In genomic region chr3:185586644-185586964, GRCh38 we compare ENCODE assay signal across 8 cellular contexts. TPM values are rescaled to one million over a fixed set of nuclear protein-coding genes. Genes with fewer than 3 reads are reported as not detected.
DNase-seq lines count a peak whose midpoint lies in the region; ATAC-seq, FAIRE-seq and TF ChIP-seq lines count a peak whose summit lies in the region.

No MANE protein-coding gene starts in this region.

- H3K27me3 ChIP-seq in MG63: no peaks in the 10 kb centered on the region
- H3K27me3 ChIP-seq in mucosa of stomach (ENCODE audit: control insufficient read depth, insufficient read depth, low read length): no peaks in the 10 kb centered on the region

- H3K36me3 ChIP-seq in MG63 (peaks cover 7% of the 10 kb centered on the region), mucosa of stomach (ENCODE audit: control insufficient read depth, insufficient read depth, low read length) (no peaks in the 10 kb centered on the region)

- no peak for FAIRE-seq in GM12891 (lab: Jason Lieb, UNC)

- H3K9me3 ChIP-seq in MG63 (no peaks in the 10 kb centered on the region), mucosa of stomach (ENCODE audit: control insufficient read depth, low read length) (no peaks in the 10 kb centered on the region)

- peak overlapping the region; percentile 97 for H3K4me3 ChIP-seq in MG63
- peak overlapping the region; percentile 95 to 98 for H3K4me3 ChIP-seq in cardiac fibroblast (replicated peaks in 1 of 2; ENCODE audit: low read depth in 2 of 2, low read length in 2 of 2)
- H3K4me3 ChIP-seq in mucosa of stomach (ENCODE audit: low read length): peak overlapping the region; percentile 91

- H3K4me1 ChIP-seq in mucosa of stomach (ENCODE audit: control insufficient read depth, insufficient read depth, low read length): peaks cover 17% of the 10 kb centered on the region

- no peak for TF ChIP-seq CTCF in cardiac fibroblast (IDR thresholded peaks at IDR 0.05; ENCODE audit: low read depth, low read length)

- no peak for TF ChIP-seq POLR2A in GM12891 (IDR thresholded peaks at IDR 0.05; ENCODE audit: low read depth, low read length)

- DNase-seq in CMK (ENCODE audit: low read depth): peak; percentile 32
- no peak for DNase-seq in MG63
- DNase-seq in cardiac fibroblast (ENCODE audit: low read depth in 2 of 2): no peak
- no peak for DNase-seq in T-helper 9 cell
- DNase-seq in GM12891 (ENCODE audit: insufficient read length, low spot score): no peak

- peak overlapping the region; percentile 95 for H3K9ac ChIP-seq in mucosa of stomach (ENCODE audit: low read length)

- no peak for ATAC-seq in HG03175 (IDR thresholded peaks at IDR 0.05; ENCODE audit: unreplicated experiment)
- ATAC-seq in GM18907 (IDR thresholded peaks at IDR 0.05; ENCODE audit: unreplicated experiment): no peak

TF ChIP-seq in GM12891, 5 proteins besides CTCF, POLR2A, EP300 and RAD21:
- no peak for TF ChIP-seq POLR2AphosphoS5 (IDR thresholded peaks at IDR 0.05; ENCODE audit: low read depth, low read length)
- no peak for TF ChIP-seq POU2F2 (IDR thresholded peaks at IDR 0.05; ENCODE audit: low read depth, low read length)
- no peak for TF ChIP-seq PAX5 (IDR thresholded peaks at IDR 0.05; ENCODE audit: insufficient read depth, low read length, severe bottlenecking)
- TF ChIP-seq TAF1 (IDR thresholded peaks at IDR 0.05; ENCODE audit: low read depth, low read length): no peak
- TF ChIP-seq SPI1 (IDR thresholded peaks at IDR 0.05; ENCODE audit: low read depth, low read length): no peak

RNA-seq across cellular contexts. Expression of gene SENP2, which starts 0.5 kb away (rescaled TPM):
- total RNA-seq in MG63 (2014; rRNA removed; shearing (Covaris generic); ENCODE audit: low replicate concordance): 30.5 and 103 TPM in 2 replicates
- 15.7 TPM for polyA plus RNA-seq in GM12891 (2012; ENCODE audit: low read depth, missing spikeins)

RNA-seq across cellular contexts. Expression of gene LIPH, which starts 34.2 kb away (rescaled TPM):
- total RNA-seq in MG63 (2014; rRNA removed; shearing (Covaris generic); ENCODE audit: low replicate concordance): not detected in 2 replicates
- 1.1 TPM for polyA plus RNA-seq in GM12891 (2012; ENCODE audit: low read depth, missing spikeins)
